8 cellular contexts compared by ENCODE assay signal in the genomic region with DNA sequence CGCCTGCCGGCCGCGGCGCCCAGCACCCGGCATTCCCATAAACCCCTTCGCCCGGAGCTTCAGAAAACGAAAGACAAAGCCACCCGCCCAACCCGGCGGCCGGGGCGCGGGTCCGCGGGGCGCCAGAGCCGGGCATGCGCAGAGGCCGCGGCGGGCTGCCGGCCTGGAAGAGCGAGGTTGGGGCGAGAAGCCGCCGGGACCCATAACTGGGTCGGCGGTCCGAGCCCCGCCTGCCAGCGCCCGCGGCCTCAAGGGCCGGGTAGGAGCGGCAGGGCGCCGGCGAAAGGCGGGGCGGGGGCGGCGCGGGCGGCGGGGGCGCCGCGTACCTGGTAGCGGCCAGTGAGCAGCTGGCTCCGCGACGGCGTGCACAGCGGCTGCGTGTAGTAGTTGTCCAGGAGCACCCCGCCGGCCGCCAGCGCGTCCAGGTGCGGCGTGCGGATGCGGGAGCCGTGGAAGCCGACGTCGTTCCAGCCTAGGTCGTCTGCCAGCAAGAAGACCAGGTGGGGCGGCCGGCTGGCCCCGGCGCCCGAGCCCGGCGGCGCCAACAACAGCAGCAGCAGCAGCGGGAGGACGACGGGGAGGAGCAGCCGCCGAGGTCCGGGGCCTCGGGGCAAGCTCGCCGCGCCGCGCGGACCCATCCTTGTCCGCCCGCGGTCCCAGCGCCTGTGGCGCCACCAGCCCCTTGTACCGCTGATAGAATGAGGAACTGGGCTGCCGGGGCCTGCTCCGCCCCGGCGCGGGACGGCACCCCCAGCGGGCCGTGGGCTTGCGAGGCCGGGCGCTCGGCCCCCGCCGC. TPM values are rescaled to one million over a fixed set of nuclear protein-coding genes. Genes with fewer than 3 reads are reported as not detected.
DNase-seq lines count a peak whose midpoint lies in the region; ATAC-seq and TF ChIP-seq lines count a peak whose summit lies in the region.

A gene (minus strand): TSS at position 700 of the 796 bp plus-strand sequence. CDS start 62 bp downstream, at position 638.

- no peaks in the 10 kb centered on the region for H3K36me3 Mint-ChIP-seq in GM23338 (ENCODE audit: low read depth)
- peaks cover 3% of the 10 kb centered on the region for H3K36me3 Mint-ChIP-seq in activated T-helper 2 cell treated with anti-CD3 and anti-CD28 coated beads, Interferon-gamma antibody, Interleukin-2, Interleukin-4, amounts not matched to agents 10 μg/mL and 5 μg/mL and 100 μg/mL, durations not matched to agents 14 hours and 24 hours and 36 hours (ENCODE audit: low read depth)
- H3K36me3 Mint-ChIP-seq in natural killer cell treated with Interleukin-12 subunit alpha and Interleukin-12 subunit beta and Interleukin-15 and Interleukin-18, amount 100 ng/mL, for 72 hours = no peaks in the 10 kb centered on the region
- H3K36me3 Mint-ChIP-seq in stimulated activated naive CD8-positive, alpha-beta T cell treated with anti-CD3 and anti-CD28 coated beads, Interleukin-15, Interleukin-2, amounts not matched to agents 100 ng/mL and 50 ng/mL, for 24 hours (ENCODE audit: low read depth) = no peaks in the 10 kb centered on the region

- no peaks in the 10 kb centered on the region for H3K27me3 ChIP-seq in GM23338 (ENCODE audit: insufficient read depth)

- intact Hi-C loops in activated T-helper 2 cell treated with anti-CD3 and anti-CD28 coated beads, Interferon-gamma antibody, Interleukin-2, Interleukin-4, amounts not matched to agents 10 μg/mL and 5 μg/mL and 100 μg/mL, durations not matched to agents 14 hours and 24 hours and 36 hours (cut with micrococcal nuclease) = loop anchor here (1.0 to 10.0 kb wide), 5 partner anchors 8 to 1000 kb away; no protein-coding TSS in a partner anchor

- H2AFZ ChIP-seq in GM23338 = peak within 1 kb of the TSS; percentile 77

- peaks cover 3% of the 10 kb centered on the region for H3K27me3 Mint-ChIP-seq in GM23338 (ENCODE audit: insufficient read depth, low read depth, poor library complexity)
- H3K27me3 Mint-ChIP-seq in activated T-helper 2 cell treated with anti-CD3 and anti-CD28 coated beads, Interferon-gamma antibody, Interleukin-2, Interleukin-4, amounts not matched to agents 10 μg/mL and 5 μg/mL and 100 μg/mL, durations not matched to agents 14 hours and 24 hours and 36 hours (ENCODE audit: low read depth) = no peaks in the 10 kb centered on the region
- peaks cover 0 to 2% of the 10 kb centered on the region in 2 donors for H3K27me3 Mint-ChIP-seq in natural killer cell treated with Interleukin-12 subunit alpha and Interleukin-12 subunit beta and Interleukin-15 and Interleukin-18, amount 100 ng/mL, for 72 hours
- H3K27me3 Mint-ChIP-seq in stimulated activated naive CD8-positive, alpha-beta T cell treated with anti-CD3 and anti-CD28 coated beads, Interleukin-15, Interleukin-2, amounts not matched to agents 100 ng/mL and 50 ng/mL, for 24 hours = no peaks in the 10 kb centered on the region

- H3K27ac Mint-ChIP-seq in GM23338 = peak within 1 kb of the TSS; percentile 65
- peak within 1 kb of the TSS; percentile 98 for H3K27ac Mint-ChIP-seq in activated T-helper 2 cell treated with anti-CD3 and anti-CD28 coated beads, Interferon-gamma antibody, Interleukin-2, Interleukin-4, amounts not matched to agents 10 μg/mL and 5 μg/mL and 100 μg/mL, durations not matched to agents 14 hours and 24 hours and 36 hours
- peak within 1 kb of the TSS; percentile 88 to 97 for H3K27ac Mint-ChIP-seq in natural killer cell treated with Interleukin-12 subunit alpha and Interleukin-12 subunit beta and Interleukin-15 and Interleukin-18, amount 100 ng/mL, for 72 hours
- H3K27ac Mint-ChIP-seq in stimulated activated naive CD8-positive, alpha-beta T cell treated with anti-CD3 and anti-CD28 coated beads, Interleukin-15, Interleukin-2, amounts not matched to agents 100 ng/mL and 50 ng/mL, for 24 hours = peak within 1 kb of the TSS; percentile 97

- H3K4me2 ChIP-seq in GM23338 = peak within 1 kb of the TSS; percentile 86

- H3K4me1 Mint-ChIP-seq in GM23338 = peaks cover 21% of the 10 kb centered on the region
- peaks cover 41% of the 10 kb centered on the region for H3K4me1 Mint-ChIP-seq in activated T-helper 2 cell treated with anti-CD3 and anti-CD28 coated beads, Interferon-gamma antibody, Interleukin-2, Interleukin-4, amounts not matched to agents 10 μg/mL and 5 μg/mL and 100 μg/mL, durations not matched to agents 14 hours and 24 hours and 36 hours (ENCODE audit: low read depth)
- H3K4me1 Mint-ChIP-seq in natural killer cell treated with Interleukin-12 subunit alpha and Interleukin-12 subunit beta and Interleukin-15 and Interleukin-18, amount 100 ng/mL, for 72 hours (ENCODE audit: low read depth in 2 of 2) = peaks cover 28 to 41% of the 10 kb centered on the region in 2 donors
- H3K4me1 Mint-ChIP-seq in stimulated activated naive CD8-positive, alpha-beta T cell treated with anti-CD3 and anti-CD28 coated beads, Interleukin-15, Interleukin-2, amounts not matched to agents 100 ng/mL and 50 ng/mL, for 24 hours (ENCODE audit: low read depth) = peaks cover 54% of the 10 kb centered on the region

- peak within 1 kb of the TSS; percentile 90 for H3K4me3 Mint-ChIP-seq in GM23338
- peak within 1 kb of the TSS; percentile 90 for H3K4me3 Mint-ChIP-seq in activated T-helper 2 cell treated with anti-CD3 and anti-CD28 coated beads, Interferon-gamma antibody, Interleukin-2, Interleukin-4, amounts not matched to agents 10 μg/mL and 5 μg/mL and 100 μg/mL, durations not matched to agents 14 hours and 24 hours and 36 hours (ENCODE audit: low read depth)
- peak within 1 kb of the TSS; percentile 87 for H3K4me3 Mint-ChIP-seq in natural killer cell treated with Interleukin-12 subunit alpha and Interleukin-12 subunit beta and Interleukin-15 and Interleukin-18, amount 100 ng/mL, for 72 hours
- H3K4me3 Mint-ChIP-seq in stimulated activated naive CD8-positive, alpha-beta T cell treated with anti-CD3 and anti-CD28 coated beads, Interleukin-15, Interleukin-2, amounts not matched to agents 100 ng/mL and 50 ng/mL, for 24 hours = peak within 1 kb of the TSS; percentile 93

- peaks cover 23% of the 10 kb centered on the region for H3K4me1 ChIP-seq in GM23338 (ENCODE audit: insufficient read depth)

- H3K27ac ChIP-seq in GM23338 (ENCODE audit: low read depth) = peak within 1 kb of the TSS; percentile 83

- no peaks in the 10 kb centered on the region for H3K9me2 ChIP-seq in GM23338 (ENCODE audit: insufficient read depth)

- H3K79me2 ChIP-seq in GM23338 (replicated peaks; ENCODE audit: insufficient read depth) = peaks cover 7% of the 10 kb centered on the region

- H3K9me3 Mint-ChIP-seq in GM23338 = no peaks in the 10 kb centered on the region
- H3K9me3 Mint-ChIP-seq in activated T-helper 2 cell treated with anti-CD3 and anti-CD28 coated beads, Interferon-gamma antibody, Interleukin-2, Interleukin-4, amounts not matched to agents 10 μg/mL and 5 μg/mL and 100 μg/mL, durations not matched to agents 14 hours and 24 hours and 36 hours = no peaks in the 10 kb centered on the region
- no peaks in the 10 kb centered on the region for H3K9me3 Mint-ChIP-seq in natural killer cell treated with Interleukin-12 subunit alpha and Interleukin-12 subunit beta and Interleukin-15 and Interleukin-18, amount 100 ng/mL, for 72 hours
- H3K9me3 Mint-ChIP-seq in stimulated activated naive CD8-positive, alpha-beta T cell treated with anti-CD3 and anti-CD28 coated beads, Interleukin-15, Interleukin-2, amounts not matched to agents 100 ng/mL and 50 ng/mL, for 24 hours = no peaks in the 10 kb centered on the region

- H4K20me1 ChIP-seq in GM23338 (replicated peaks; ENCODE audit: insufficient read depth) = no peaks in the 10 kb centered on the region

- peak; percentile 89 for ATAC-seq in GM23338
- ATAC-seq in natural killer cell treated with Interleukin-12 subunit alpha and Interleukin-12 subunit beta and Interleukin-15 and Interleukin-18, amount 100 ng/mL, for 72 hours = peak; percentile 77 to 87

- DNase-seq in Daoy (ENCODE audit: low read depth) = peak; percentile 92
- peak; percentile 95 for DNase-seq in GM23338 (ENCODE audit: low spot score)
- peak; percentile 82 for DNase-seq in LHCN-M2 (ENCODE audit: low read depth)
- DNase-seq in RPMI8226 = peak; percentile 92
- peak; percentile 80 for DNase-seq in activated T-helper 2 cell treated with anti-CD3 and anti-CD28 coated beads, Interferon-gamma antibody, Interleukin-2, Interleukin-4, amounts not matched to agents 10 μg/mL and 5 μg/mL and 100 μg/mL, durations not matched to agents 14 hours and 24 hours and 36 hours (ENCODE audit: low spot score)
- DNase-seq in fibroblast of peridontal ligament (ENCODE audit: extremely low read depth) = peak; percentile 75
- DNase-seq in natural killer cell treated with Interleukin-12 subunit alpha and Interleukin-12 subunit beta and Interleukin-15 and Interleukin-18, amount 100 ng/mL, for 72 hours (ENCODE audit: low spot score) = peak; percentile 86

- 0 out of 2 replicates have a peak, but pooled peaks cover 2% of the 10 kb centered on the region for H3F3A ChIP-seq in GM23338 (replicated peaks; ENCODE audit: low read depth)

- TF ChIP-seq CTCF in GM23338 (conservative IDR thresholded peaks at IDR 0.05; ENCODE audit: low read depth in 2 of 2) = peak in 1 of 2 experiments; percentile 21; a peak in 2 of 4 replicates

- peak within 1 kb of the TSS; percentile 69 for H3K4me3 ChIP-seq in GM23338

- H3K36me3 ChIP-seq in GM23338 (ENCODE audit: insufficient read depth) = no peaks in the 10 kb centered on the region

TF ChIP-seq in GM23338, 12 proteins besides CTCF, POLR2A, EP300 and RAD21 (continues in another document):
- TF ChIP-seq JUNB (IDR thresholded peaks at IDR 0.05; ENCODE audit: unreplicated experiment) (no peak), POLR2AphosphoS5 (IDR thresholded peaks at IDR 0.05; ENCODE audit: low read depth) (0 out of 2 replicates have a peak, but pooled peaks have one; percentile 16)

RNA-seq across cellular contexts. Expression of the gene that starts here (rescaled TPM):
- 9.2 and 12.2 TPM in 2 replicates for total RNA-seq in Daoy (2014; rRNA removed; shearing (Covaris generic))
- 24.6 and 27.2 TPM in 2 replicates for total RNA-seq in GM23338 (2014; rRNA removed; shearing (Covaris generic))
- 7.4 and 7.8 TPM in 2 replicates for polyA plus RNA-seq in GM23338 (2016; fragmentation: Nextera tagmentation; extraction: Ambion mirVana)
- 21.1 and 27.3 TPM in 2 replicates for total RNA-seq in LHCN-M2 (2014; rRNA removed)
- polyA plus RNA-seq in LHCN-M2 (2012) = 10.6 TPM
- total RNA-seq in activated T-helper 2 cell treated with anti-CD3 and anti-CD28 coated beads, Interferon-gamma antibody, Interleukin-2, Interleukin-4, amounts not matched to agents 10 μg/mL and 5 μg/mL and 100 μg/mL, durations not matched to agents 14 hours and 24 hours and 36 hours = 19.0 and 19.6 TPM in 2 replicates
- 10 to 100 TPM; 15.4 to 22.3 TPM for total RNA-seq in natural killer cell treated with Interleukin-12 subunit alpha and Interleukin-12 subunit beta and Interleukin-15 and Interleukin-18, amount 100 ng/mL, for 72 hours

Comparison
In these comparisons a context has a peak if more than half of its experiments do, and no peak if none do; other contexts are left out.
1. Peak in every context shown above with its lines: DNase-seq, ATAC-seq, H3K4me3 ChIP-seq and H3K27ac ChIP-seq.